Comparison of ENCODE assay signal across 25 cellular contexts in genomic region chr13:45296259-45296658, GRCh38. TPM values are rescaled to one million over a fixed set of nuclear protein-coding genes. Genes with fewer than 3 reads are reported as not detected.
DNase-seq lines count a peak whose midpoint lies in the region; ATAC-seq and TF ChIP-seq lines count a peak whose summit lies in the region.
"Had no signal": no experiment of that assay in that cellular context is flagged by ENCODE, and none has a peak within 500 bp of the region (broad histone marks: within the 10 kb centered on the region; RNA-seq: fewer than 3 reads in every experiment).

No MANE protein-coding gene starts in this region.

- POLR2A ChIA-PET in CD4-positive, alpha-beta T cell (lab: Charles Lee) = interaction anchor here (0.7 to 1.9 kb wide), 3 partner anchors 25 to 44 kb away, joined by 3 to 5 read pairs (median 3); partner anchors contain the start of gene TPT1

- H3K4me1 ChIP-seq in Karpas-422 (ENCODE audit: low read length) = no peaks in the 10 kb centered on the region
- H3K4me1 ChIP-seq: esophagus squamous epithelium, prostate gland had no signal

- H3K4me2 ChIP-seq in Karpas-422 (ENCODE audit: low read depth, low read length, poor library complexity, severe bottlenecking) = no peak overlapping the region

- no peaks in the 10 kb centered on the region for H3K27me3 ChIP-seq in CD4-positive, alpha-beta T cell (ENCODE audit: control insufficient read depth, insufficient read depth, low read length)
- H3K27me3 ChIP-seq in Karpas-422 (ENCODE audit: low read length) = no peaks in the 10 kb centered on the region

- no peak overlapping the region for H2AFZ ChIP-seq in Karpas-422 (ENCODE audit: low read length)

- H3K27ac ChIP-seq in CD4-positive, alpha-beta T cell (ENCODE audit: low read depth, low read length) = no peak overlapping the region
- H3K27ac ChIP-seq in Karpas-422 (ENCODE audit: low read length) = no peak overlapping the region
- H3K27ac ChIP-seq: 22Rv1, esophagus squamous epithelium, prostate gland had no signal

- H3K9me2 ChIP-seq in Karpas-422 (replicated peaks; ENCODE audit: insufficient read depth, low read length) = no peaks in the 10 kb centered on the region

- CTCF ChIA-PET in CD4-positive, alpha-beta T cell (lab: Charles Lee) = no interaction called here

- intact Hi-C loops in CD4-positive, alpha-beta T cell (cut with DNase I, micrococcal nuclease) = loop anchor here in 1 of 2 experiments (5.0 kb wide), 1 partner anchor 36 kb away; no protein-coding TSS in a partner anchor

- ATAC-seq in CD4-positive, alpha-beta T cell (ENCODE audit: poor library complexity) = peak; percentile 38
- no peak for ATAC-seq in activated T-helper 17 cell treated with anti-CD3 and anti-CD28 coated beads, Interleukin-2, amount 50 U/mL, for 72 hours (replicated peaks)
- no peak for ATAC-seq in memory B cell (ENCODE audit: low read depth)
- ATAC-seq: left colon; stimulated activated naive CD8-positive, alpha-beta T cell treated with anti-CD3 and anti-CD28 coated beads, Interleukin-15, amount 100 ng/mL, for 72 hours had no signal

- H4K20me1 ChIP-seq in Karpas-422 (ENCODE audit: insufficient read depth, low read depth, low read length) = no peaks in the 10 kb centered on the region

- no peaks in the 10 kb centered on the region for H3K79me2 ChIP-seq in Karpas-422 (ENCODE audit: low read length)

- peaks cover 44% of the 10 kb centered on the region for H3K4me1 Mint-ChIP-seq in CD4-positive, alpha-beta T cell (ENCODE audit: low read depth)
- H3K4me1 Mint-ChIP-seq in activated T-helper 17 cell treated with anti-CD3 and anti-CD28 coated beads, Interleukin-2, amount 50 U/mL, for 72 hours = peaks cover 23% of the 10 kb centered on the region
- H3K4me1 Mint-ChIP-seq in memory B cell = peaks cover 13% of the 10 kb centered on the region
- H3K4me1 Mint-ChIP-seq: mesothelial cell of epicardium had no signal

- H3K4me3 Mint-ChIP-seq in CD4-positive, alpha-beta T cell = no peak overlapping the region
- H3K4me3 Mint-ChIP-seq in activated T-helper 17 cell treated with anti-CD3 and anti-CD28 coated beads, Interleukin-2, amount 50 U/mL, for 72 hours = no peak overlapping the region
- H3K4me3 Mint-ChIP-seq in memory B cell = no peak overlapping the region
- H3K4me3 Mint-ChIP-seq: mesothelial cell of epicardium; stimulated activated naive CD8-positive, alpha-beta T cell treated with anti-CD3 and anti-CD28 coated beads, Interleukin-15, amount 100 ng/mL, for 72 hours had no signal

- H3K9me3 Mint-ChIP-seq in CD4-positive, alpha-beta T cell = no peaks in the 10 kb centered on the region
- no peaks in the 10 kb centered on the region for H3K9me3 Mint-ChIP-seq in activated T-helper 17 cell treated with anti-CD3 and anti-CD28 coated beads, Interleukin-2, amount 50 U/mL, for 72 hours
- H3K9me3 Mint-ChIP-seq in memory B cell = no peaks in the 10 kb centered on the region
- H3K9me3 Mint-ChIP-seq: mesothelial cell of epicardium; stimulated activated naive CD8-positive, alpha-beta T cell treated with anti-CD3 and anti-CD28 coated beads, Interleukin-15, amount 100 ng/mL, for 72 hours had no signal

- peak overlapping the region; percentile 73 for H3K27ac Mint-ChIP-seq in CD4-positive, alpha-beta T cell
- H3K27ac Mint-ChIP-seq in activated T-helper 17 cell treated with anti-CD3 and anti-CD28 coated beads, Interleukin-2, amount 50 U/mL, for 72 hours = peak overlapping the region; percentile 66
- peak overlapping the region; percentile 28 for H3K27ac Mint-ChIP-seq in memory B cell
- H3K27ac Mint-ChIP-seq: mesothelial cell of epicardium had no signal

- no peak for TF ChIP-seq CTCF in CD4-positive, alpha-beta T cell (IDR thresholded peaks at IDR 0.05)

- DNase-seq in NCI-H2107 treated with DMSO at 0.1 percent for 48 hours (lab: John Stamatoyannopoulos, UW; ENCODE audit: unreplicated experiment) (peak; percentile 67), NCI-H2107 (lab: John Stamatoyannopoulos, UW) (no peak), memory B cell (ENCODE audit: low spot score in 2 of 2) (no peak), Karpas-422 (no peak), OCI-M2 (lab: John Stamatoyannopoulos, UW; ENCODE audit: unreplicated experiment) (no peak)
- no peak for DNase-seq in CD4-positive, alpha-beta T cell
- no peak for DNase-seq in stimulated activated CD8-positive, alpha-beta memory T cell treated with anti-CD3 and anti-CD28 coated beads, Interleukin-4, amount 100 ng/mL, for 48 hours
- DNase-seq: activated effector memory CD4-positive, alpha-beta T cell treated with anti-CD3 and anti-CD28 coated beads, Interleukin-2, amount 50 U/mL, for 16 hours; anterior cingulate cortex; central memory CD4-positive, alpha-beta T cell; effector memory CD4-positive, alpha-beta T cell; EL; esophagus squamous epithelium; glutamatergic neuron; KBM-7; left colon; NCI-H1930; NCI-H510A; stimulated activated CD4-positive, alpha-beta T cell treated with anti-CD3 and anti-CD28 coated beads, Interleukin-1b, Interleukin-23, amount 100 ng/mL, for 48 hours; stimulated activated naive CD8-positive, alpha-beta T cell treated with anti-CD3 and anti-CD28 coated beads, Interleukin-15, amount 100 ng/mL, for 72 hours; trophoblast cell had no signal

- H3K36me3 Mint-ChIP-seq in CD4-positive, alpha-beta T cell (ENCODE audit: low read depth) = no peaks in the 10 kb centered on the region
- H3K36me3 Mint-ChIP-seq in activated T-helper 17 cell treated with anti-CD3 and anti-CD28 coated beads, Interleukin-2, amount 50 U/mL, for 72 hours (ENCODE audit: low read depth) = no peaks in the 10 kb centered on the region
- peaks cover 2% of the 10 kb centered on the region for H3K36me3 Mint-ChIP-seq in memory B cell
- H3K36me3 Mint-ChIP-seq: mesothelial cell of epicardium had no signal

- H3K9me3 ChIP-seq in CD4-positive, alpha-beta T cell (ENCODE audit: control insufficient read depth, low read length) = no peaks in the 10 kb centered on the region
- H3K9me3 ChIP-seq in Karpas-422 (ENCODE audit: low read length) = no peaks in the 10 kb centered on the region
- H3K9me3 ChIP-seq: esophagus squamous epithelium, prostate gland had no signal

- H3K27me3 Mint-ChIP-seq in CD4-positive, alpha-beta T cell = no peaks in the 10 kb centered on the region
- H3K27me3 Mint-ChIP-seq in activated T-helper 17 cell treated with anti-CD3 and anti-CD28 coated beads, Interleukin-2, amount 50 U/mL, for 72 hours = no peaks in the 10 kb centered on the region
- H3K27me3 Mint-ChIP-seq in memory B cell = no peaks in the 10 kb centered on the region
- H3K27me3 Mint-ChIP-seq: stimulated activated naive CD8-positive, alpha-beta T cell treated with anti-CD3 and anti-CD28 coated beads, Interleukin-15, amount 100 ng/mL, for 72 hours had no signal

- no peak overlapping the region for H3K9ac ChIP-seq in Karpas-422 (ENCODE audit: low read length)

- H3K36me3 ChIP-seq in Karpas-422 (ENCODE audit: insufficient read depth, low read length) = no peaks in the 10 kb centered on the region
- H3K36me3 ChIP-seq: esophagus squamous epithelium, prostate gland had no signal

- no peak overlapping the region for H3K4me3 ChIP-seq in Karpas-422 (ENCODE audit: low read length)
- H3K4me3 ChIP-seq: esophagus squamous epithelium, prostate gland had no signal

RNA-seq across cellular contexts. Expression of gene TPT1, which starts 44.7 kb away (rescaled TPM):
- 1,000 to 10,000 TPM; 8,742 to 8,834 TPM for total RNA-seq in CD4-positive, alpha-beta T cell
- total RNA-seq in activated T-helper 17 cell treated with anti-CD3 and anti-CD28 coated beads, Interleukin-2, amount 50 U/mL, for 72 hours = 1,000 to 10,000 TPM; 3,139 to 4,606 TPM
- 2,059 and 2,102 TPM in 2 replicates for total RNA-seq in Karpas-422 (2014; rRNA removed; shearing (Covaris generic); ENCODE audit: low replicate concordance)
